Comparison of ENCODE assay signal across 1 cellular context in the genomic region with DNA sequence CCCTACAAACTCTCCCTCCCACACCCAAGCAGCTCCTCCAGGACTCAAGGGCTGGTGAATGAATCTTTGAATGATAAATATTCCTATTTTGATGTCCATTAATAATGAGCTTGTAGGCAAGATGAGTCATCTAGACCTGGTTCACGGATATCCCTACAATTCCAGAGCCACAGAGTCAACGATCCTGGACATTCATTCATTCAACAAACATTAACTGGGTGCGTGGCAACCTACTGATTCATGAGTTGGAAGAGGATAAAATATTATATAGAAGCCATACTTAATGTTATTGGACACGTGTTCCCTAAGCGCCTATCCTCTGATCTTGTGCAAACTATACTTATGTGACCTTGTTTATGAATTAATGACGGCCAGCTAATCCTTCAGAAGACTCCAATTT.
TF ChIP-seq lines count a peak whose summit lies in the region.

No MANE protein-coding gene starts in this region.

TF ChIP-seq in HepG2, 621 proteins besides CTCF, POLR2A, EP300 and RAD21:
- TF ChIP-seq ZNF232 (CRISPR knock-in tag; IDR thresholded peaks at IDR 0.05; ENCODE audit: borderline replicate concordance) (no peak), CHD4 (IDR thresholded peaks at IDR 0.05; ENCODE audit: borderline replicate concordance, low read length) (no peak), BRD4 (CRISPR knock-in tag; IDR thresholded peaks at IDR 0.05) (0 out of 2 replicates have a peak, but pooled peaks have one; percentile 1), ZNF24 (IDR thresholded peaks at IDR 0.05) (0 out of 2 replicates have a peak, but pooled peaks have one; percentile 7)
